In the genomic region with DNA sequence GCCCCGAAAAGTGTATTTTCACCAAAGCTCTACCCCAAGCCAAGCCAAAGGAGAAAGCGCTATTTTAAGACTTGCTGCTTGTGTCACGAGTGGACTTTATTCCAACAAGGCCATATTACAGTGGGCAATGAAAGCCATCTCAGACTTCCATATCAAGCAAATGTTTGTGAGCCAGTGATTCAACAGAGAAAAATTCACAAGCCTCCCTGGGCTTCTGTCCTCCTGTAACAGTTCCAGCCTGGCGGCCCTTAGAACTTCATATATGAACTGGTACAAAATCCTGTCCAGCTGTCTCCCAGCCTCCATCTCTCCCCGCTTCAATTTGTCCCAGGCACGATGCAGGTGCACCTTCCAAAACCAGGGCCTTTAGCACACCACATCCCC, we compare ENCODE assay signal across 1 cellular context.
TF ChIP-seq lines count a peak whose summit lies in the region.

No MANE protein-coding gene starts in this region.

TF ChIP-seq in GM23338, 12 proteins besides CTCF, POLR2A, EP300 and RAD21 (continued from another document):
- TF ChIP-seq EZH2phosphoT487 (IDR thresholded peaks at IDR 0.05; ENCODE audit: unreplicated experiment): no peak
- TF ChIP-seq, protein P1, sequence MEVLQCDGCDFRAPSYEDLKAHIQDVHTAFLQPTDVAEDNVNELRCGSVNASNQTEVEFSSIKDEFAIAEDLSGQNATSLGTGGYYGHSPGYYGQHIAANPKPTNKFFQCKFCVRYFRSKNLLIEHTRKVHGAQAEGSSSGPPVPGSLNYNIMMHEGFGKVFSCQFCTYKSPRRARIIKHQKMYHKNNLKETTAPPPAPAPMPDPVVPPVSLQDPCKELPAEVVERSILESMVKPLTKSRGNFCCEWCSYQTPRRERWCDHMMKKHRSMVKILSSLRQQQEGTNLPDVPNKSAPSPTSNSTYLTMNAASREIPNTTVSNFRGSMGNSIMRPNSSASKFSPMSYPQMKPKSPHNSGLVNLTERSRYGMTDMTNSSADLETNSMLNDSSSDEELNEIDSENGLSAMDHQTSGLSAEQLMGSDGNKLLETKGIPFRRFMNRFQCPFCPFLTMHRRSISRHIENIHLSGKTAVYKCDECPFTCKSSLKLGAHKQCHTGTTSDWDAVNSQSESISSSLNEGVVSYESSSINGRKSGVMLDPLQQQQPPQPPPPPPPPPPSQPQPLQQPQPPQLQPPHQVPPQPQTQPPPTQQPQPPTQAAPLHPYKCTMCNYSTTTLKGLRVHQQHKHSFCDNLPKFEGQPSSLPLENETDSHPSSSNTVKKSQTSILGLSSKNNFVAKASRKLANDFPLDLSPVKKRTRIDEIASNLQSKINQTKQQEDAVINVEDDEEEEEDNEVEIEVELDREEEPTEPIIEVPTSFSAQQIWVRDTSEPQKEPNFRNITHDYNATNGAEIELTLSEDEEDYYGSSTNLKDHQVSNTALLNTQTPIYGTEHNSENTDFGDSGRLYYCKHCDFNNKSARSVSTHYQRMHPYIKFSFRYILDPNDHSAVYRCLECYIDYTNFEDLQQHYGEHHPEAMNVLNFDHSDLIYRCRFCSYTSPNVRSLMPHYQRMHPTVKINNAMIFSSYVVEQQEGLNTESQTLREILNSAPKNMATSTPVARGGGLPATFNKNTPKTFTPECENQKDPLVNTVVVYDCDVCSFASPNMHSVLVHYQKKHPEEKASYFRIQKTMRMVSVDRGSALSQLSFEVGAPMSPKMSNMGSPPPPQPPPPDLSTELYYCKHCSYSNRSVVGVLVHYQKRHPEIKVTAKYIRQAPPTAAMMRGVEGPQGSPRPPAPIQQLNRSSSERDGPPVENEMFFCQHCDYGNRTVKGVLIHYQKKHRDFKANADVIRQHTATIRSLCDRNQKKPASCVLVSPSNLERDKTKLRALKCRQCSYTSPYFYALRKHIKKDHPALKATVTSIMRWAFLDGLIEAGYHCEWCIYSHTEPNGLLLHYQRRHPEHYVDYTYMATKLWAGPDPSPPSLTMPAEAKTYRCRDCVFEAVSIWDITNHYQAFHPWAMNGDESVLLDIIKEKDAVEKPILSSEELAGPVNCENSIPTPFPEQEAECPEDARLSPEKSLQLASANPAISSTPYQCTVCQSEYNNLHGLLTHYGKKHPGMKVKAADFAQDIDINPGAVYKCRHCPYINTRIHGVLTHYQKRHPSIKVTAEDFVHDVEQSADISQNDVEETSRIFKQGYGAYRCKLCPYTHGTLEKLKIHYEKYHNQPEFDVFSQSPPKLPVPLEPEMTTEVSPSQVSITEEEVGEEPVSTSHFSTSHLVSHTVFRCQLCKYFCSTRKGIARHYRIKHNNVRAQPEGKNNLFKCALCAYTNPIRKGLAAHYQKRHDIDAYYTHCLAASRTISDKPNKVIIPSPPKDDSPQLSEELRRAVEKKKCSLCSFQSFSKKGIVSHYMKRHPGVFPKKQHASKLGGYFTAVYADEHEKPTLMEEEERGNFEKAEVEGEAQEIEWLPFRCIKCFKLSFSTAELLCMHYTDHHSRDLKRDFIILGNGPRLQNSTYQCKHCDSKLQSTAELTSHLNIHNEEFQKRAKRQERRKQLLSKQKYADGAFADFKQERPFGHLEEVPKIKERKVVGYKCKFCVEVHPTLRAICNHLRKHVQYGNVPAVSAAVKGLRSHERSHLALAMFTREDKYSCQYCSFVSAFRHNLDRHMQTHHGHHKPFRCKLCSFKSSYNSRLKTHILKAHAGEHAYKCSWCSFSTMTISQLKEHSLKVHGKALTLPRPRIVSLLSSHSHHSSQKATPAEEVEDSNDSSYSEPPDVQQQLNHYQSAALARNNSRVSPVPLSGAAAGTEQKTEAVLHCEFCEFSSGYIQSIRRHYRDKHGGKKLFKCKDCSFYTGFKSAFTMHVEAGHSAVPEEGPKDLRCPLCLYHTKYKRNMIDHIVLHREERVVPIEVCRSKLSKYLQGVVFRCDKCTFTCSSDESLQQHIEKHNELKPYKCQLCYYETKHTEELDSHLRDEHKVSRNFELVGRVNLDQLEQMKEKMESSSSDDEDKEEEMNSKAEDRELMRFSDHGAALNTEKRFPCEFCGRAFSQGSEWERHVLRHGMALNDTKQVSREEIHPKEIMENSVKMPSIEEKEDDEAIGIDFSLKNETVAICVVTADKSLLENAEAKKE (CRISPR knock-in tag; IDR thresholded peaks at IDR 0.05): no peak
- TF ChIP-seq ZNF114 (CRISPR knock-in tag; IDR thresholded peaks at IDR 0.05): no peak
- TF ChIP-seq NANOG (IDR thresholded peaks at IDR 0.05; ENCODE audit: borderline replicate concordance): no peak
- TF ChIP-seq CREB1 (CRISPR knock-in tag; IDR thresholded peaks at IDR 0.05; ENCODE audit: low read depth): no peak
- TF ChIP-seq, protein P2, sequence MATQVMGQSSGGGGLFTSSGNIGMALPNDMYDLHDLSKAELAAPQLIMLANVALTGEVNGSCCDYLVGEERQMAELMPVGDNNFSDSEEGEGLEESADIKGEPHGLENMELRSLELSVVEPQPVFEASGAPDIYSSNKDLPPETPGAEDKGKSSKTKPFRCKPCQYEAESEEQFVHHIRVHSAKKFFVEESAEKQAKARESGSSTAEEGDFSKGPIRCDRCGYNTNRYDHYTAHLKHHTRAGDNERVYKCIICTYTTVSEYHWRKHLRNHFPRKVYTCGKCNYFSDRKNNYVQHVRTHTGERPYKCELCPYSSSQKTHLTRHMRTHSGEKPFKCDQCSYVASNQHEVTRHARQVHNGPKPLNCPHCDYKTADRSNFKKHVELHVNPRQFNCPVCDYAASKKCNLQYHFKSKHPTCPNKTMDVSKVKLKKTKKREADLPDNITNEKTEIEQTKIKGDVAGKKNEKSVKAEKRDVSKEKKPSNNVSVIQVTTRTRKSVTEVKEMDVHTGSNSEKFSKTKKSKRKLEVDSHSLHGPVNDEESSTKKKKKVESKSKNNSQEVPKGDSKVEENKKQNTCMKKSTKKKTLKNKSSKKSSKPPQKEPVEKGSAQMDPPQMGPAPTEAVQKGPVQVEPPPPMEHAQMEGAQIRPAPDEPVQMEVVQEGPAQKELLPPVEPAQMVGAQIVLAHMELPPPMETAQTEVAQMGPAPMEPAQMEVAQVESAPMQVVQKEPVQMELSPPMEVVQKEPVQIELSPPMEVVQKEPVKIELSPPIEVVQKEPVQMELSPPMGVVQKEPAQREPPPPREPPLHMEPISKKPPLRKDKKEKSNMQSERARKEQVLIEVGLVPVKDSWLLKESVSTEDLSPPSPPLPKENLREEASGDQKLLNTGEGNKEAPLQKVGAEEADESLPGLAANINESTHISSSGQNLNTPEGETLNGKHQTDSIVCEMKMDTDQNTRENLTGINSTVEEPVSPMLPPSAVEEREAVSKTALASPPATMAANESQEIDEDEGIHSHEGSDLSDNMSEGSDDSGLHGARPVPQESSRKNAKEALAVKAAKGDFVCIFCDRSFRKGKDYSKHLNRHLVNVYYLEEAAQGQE (IDR thresholded peaks at IDR 0.05; ENCODE audit: unreplicated experiment): no peak
- TF ChIP-seq, protein P3, sequence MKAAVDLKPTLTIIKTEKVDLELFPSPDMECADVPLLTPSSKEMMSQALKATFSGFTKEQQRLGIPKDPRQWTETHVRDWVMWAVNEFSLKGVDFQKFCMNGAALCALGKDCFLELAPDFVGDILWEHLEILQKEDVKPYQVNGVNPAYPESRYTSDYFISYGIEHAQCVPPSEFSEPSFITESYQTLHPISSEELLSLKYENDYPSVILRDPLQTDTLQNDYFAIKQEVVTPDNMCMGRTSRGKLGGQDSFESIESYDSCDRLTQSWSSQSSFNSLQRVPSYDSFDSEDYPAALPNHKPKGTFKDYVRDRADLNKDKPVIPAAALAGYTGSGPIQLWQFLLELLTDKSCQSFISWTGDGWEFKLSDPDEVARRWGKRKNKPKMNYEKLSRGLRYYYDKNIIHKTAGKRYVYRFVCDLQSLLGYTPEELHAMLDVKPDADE (IDR thresholded peaks at IDR 0.05): no peak
- no peak for TF ChIP-seq STAT1 (IDR thresholded peaks at IDR 0.05; ENCODE audit: unreplicated experiment)
- TF ChIP-seq ZNF331 (CRISPR knock-in tag; IDR thresholded peaks at IDR 0.05; ENCODE audit: low read depth): no peak
- TF ChIP-seq POLR2AphosphoS5 (IDR thresholded peaks at IDR 0.05; ENCODE audit: low read depth): no peak
- no peak for TF ChIP-seq EZH2 (IDR thresholded peaks at IDR 0.05; ENCODE audit: low read depth, unreplicated experiment)
